In the genomic region with DNA sequence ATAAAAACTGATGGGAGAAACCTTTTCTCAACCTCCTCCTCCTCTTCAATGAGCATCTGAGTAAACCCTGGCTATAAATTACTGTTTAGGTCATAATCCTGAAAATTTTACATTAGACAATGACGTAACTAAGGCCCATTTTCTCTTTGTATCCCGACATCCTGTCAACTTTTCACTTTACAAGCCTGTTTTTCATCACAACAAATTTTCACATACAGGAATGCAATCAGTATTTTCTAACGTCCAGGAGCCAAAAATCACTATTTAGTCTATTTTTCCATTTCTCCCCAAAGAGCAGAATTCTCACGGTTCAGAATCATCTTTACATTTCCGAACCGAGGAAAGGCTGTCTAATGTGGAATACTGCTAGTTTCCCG, we compare ENCODE assay signal across 8 cellular contexts. TPM values are rescaled to one million over a fixed set of nuclear protein-coding genes. Genes with fewer than 3 reads are reported as not detected.
DNase-seq lines count a peak whose midpoint lies in the region; ATAC-seq and TF ChIP-seq lines count a peak whose summit lies in the region.

No MANE protein-coding gene starts in this region.

- no peak for TF ChIP-seq CTCF in PC-9 (conservative IDR thresholded peaks at IDR 0.05)
- no peak for TF ChIP-seq CTCF in epithelial cell of esophagus (IDR thresholded peaks at IDR 0.05; ENCODE audit: insufficient read depth, low read depth, low read length, missing control alignments)

- DNase-seq in GM03348 (ENCODE audit: low spot score) (peak; percentile 29), PC-9 (no peak), epithelial cell of esophagus (ENCODE audit: low read depth) (no peak), neuronal stem cell (ENCODE audit: low spot score) (no peak), CD1c-positive myeloid dendritic cell (ENCODE audit: extremely low spot score) (no peak), iPS-NIHi7 (ENCODE audit: extremely low spot score) (no peak), amniotic stem cell (lab: John Stamatoyannopoulos, UW) (no peak)

- H3K27ac ChIP-seq in PC-9 (no peak overlapping the region), neuronal stem cell (replicated peaks; ENCODE audit: low read length) (no peak overlapping the region)

- no peaks in the 10 kb centered on the region for H3K9me2 ChIP-seq in PC-9 (ENCODE audit: insufficient read depth)

- no peak overlapping the region for H3K4ac ChIP-seq in neuronal stem cell (ENCODE audit: low read length)

- POLR2A ChIA-PET in PC-9 (lab: Charles Lee; ENCODE audit: unreplicated experiment), result no interaction called here

- H3K27me3 ChIP-seq in PC-9 (ENCODE audit: insufficient read depth, low read depth) (no peaks in the 10 kb centered on the region), neuronal stem cell (ENCODE audit: control insufficient read depth in 3 of 3, insufficient read depth in 3 of 3, low read depth in 1 of 3, low read length in 3 of 3) (peaks cover 0 to 6% (median 0%) of the 10 kb centered on the region in 3 experiments)

- peak overlapping the region; percentile 94 for H3K18ac ChIP-seq in neuronal stem cell (ENCODE audit: low read length)

- H3K9ac ChIP-seq in neuronal stem cell (ENCODE audit: low read depth, low read length, poor library complexity), result peak overlapping the region; percentile 93

- H3K36me3 ChIP-seq in PC-9 (ENCODE audit: low read depth) (no peaks in the 10 kb centered on the region), neuronal stem cell (replicated peaks in 1 of 2; ENCODE audit: control insufficient read depth in 2 of 2, insufficient read depth in 2 of 2, low read length in 2 of 2) (peaks cover 0 to 11% of the 10 kb centered on the region in 2 donors)

- H3K14ac ChIP-seq in neuronal stem cell (ENCODE audit: low read length), result no peak overlapping the region

- H3K4me3 ChIP-seq in PC-9 (peak overlapping the region; percentile 86), epithelial cell of esophagus (ENCODE audit: low read length) (peak overlapping the region; percentile 82), neuronal stem cell (ENCODE audit: low read length in 2 of 2) (peak overlapping the region; percentile 64 to 98)

- ATAC-seq in HG02610 (IDR thresholded peaks at IDR 0.05; ENCODE audit: unreplicated experiment), result no peak

- H2AFZ ChIP-seq in PC-9 (peak overlapping the region; percentile 82), neuronal stem cell (ENCODE audit: low read length) (peak overlapping the region; percentile 97)

- H2BK12ac ChIP-seq in neuronal stem cell (ENCODE audit: low read length), result no peak overlapping the region

- no CpG with 5 or more reads among the region's 7 CpGs for WGBS in neuronal stem cell (ENCODE audit: extremely low coverage in 2 of 2, insufficient read length in 2 of 2, insufficient replicate concordance in 1 of 2), 2 donors

- H2BK15ac ChIP-seq in neuronal stem cell (ENCODE audit: low read length), result no peak overlapping the region

- CTCF ChIA-PET in PC-9 (lab: Charles Lee), result no interaction called here

- no peak overlapping the region for H3K23ac ChIP-seq in neuronal stem cell (ENCODE audit: low read depth, low read length, poor library complexity)

- no TSS peak for BruUV-seq in PC-9 (replicated peaks; lab: Mats Ljungman, UMichigan)

- H3F3A ChIP-seq in PC-9 (ENCODE audit: insufficient read depth, low read depth), result peaks cover 22% of the 10 kb centered on the region; the same call in 1 of the 2 replicates

- intact Hi-C loops in PC-9 (cut with micrococcal nuclease; ENCODE audit: unreplicated experiment), result loop anchor here (2.0 to 5.0 kb wide), 3 partner anchors 50 to 279 kb away; a partner anchor contains a TSS

- H2BK5ac ChIP-seq in neuronal stem cell (ENCODE audit: low read length), result peak overlapping the region; percentile 93

- H2BK120ac ChIP-seq in neuronal stem cell (ENCODE audit: low read depth, low read length), result no peak overlapping the region

- H3K4me2 ChIP-seq in PC-9, result peak overlapping the region; percentile 83
- peak overlapping the region; percentile 100 for H3K4me2 ChIP-seq in neuronal stem cell (ENCODE audit: insufficient read depth, low read length, poor library complexity, severe bottlenecking)

- no peaks in the 10 kb centered on the region for H3K9me3 ChIP-seq in PC-9 (ENCODE audit: insufficient read depth, low read depth)
- no peaks in the 10 kb centered on the region for H3K9me3 ChIP-seq in neuronal stem cell (replicated peaks in 1 of 2; ENCODE audit: control insufficient read depth in 2 of 2, insufficient read depth in 1 of 2, low read depth in 1 of 2, low read length in 2 of 2)

- H4K20me1 ChIP-seq in PC-9 (ENCODE audit: insufficient read depth), result 0 out of 2 replicates have a peak, but pooled peaks cover 8% of the 10 kb centered on the region

- no peak overlapping the region for H4K8ac ChIP-seq in neuronal stem cell (ENCODE audit: low read depth, low read length)

- H2AK5ac ChIP-seq in neuronal stem cell (ENCODE audit: low read depth, low read length), result no peak overlapping the region

- peaks cover 42% of the 10 kb centered on the region for H3K79me2 ChIP-seq in PC-9 (ENCODE audit: low read depth)

- H3K79me1 ChIP-seq in neuronal stem cell (ENCODE audit: low read depth, low read length), result no peaks in the 10 kb centered on the region

- no peak overlapping the region for H4K91ac ChIP-seq in neuronal stem cell (ENCODE audit: low read depth, low read length, poor library complexity)

- H3K4me1 ChIP-seq in PC-9 (replicated peaks; ENCODE audit: insufficient read depth), result peaks cover 29% of the 10 kb centered on the region
- peaks cover 2 to 17% of the 10 kb centered on the region in 2 donors for H3K4me1 ChIP-seq in neuronal stem cell (ENCODE audit: control insufficient read depth in 2 of 2, insufficient read depth in 1 of 2, low read depth in 1 of 2, low read length in 2 of 2)

RNA-seq across cellular contexts. Expression of a gene that starts 1.2 kb away (rescaled TPM):
- total RNA-seq in PC-9 (2021), result 26.1 and 36.4 TPM in 2 replicates
- polyA plus RNA-seq in neuronal stem cell (2013, experiment 1 of 2), result 12.5 TPM
- polyA plus RNA-seq in neuronal stem cell (2013, experiment 2 of 2), result 12.0 TPM

RNA-seq across cellular contexts. Expression of a gene that starts 45.9 kb away (rescaled TPM):
- 14.5 and 15.1 TPM in 2 replicates for total RNA-seq in PC-9 (2021)
- polyA plus RNA-seq in neuronal stem cell (2013, experiment 1 of 2), result 10.3 TPM
- polyA plus RNA-seq in neuronal stem cell (2013, experiment 2 of 2), result 12.5 TPM

RNA-seq across cellular contexts. Expression of a gene that starts 46.2 kb away (rescaled TPM):
- 107 and 123 TPM in 2 replicates for total RNA-seq in PC-9 (2021)
- 67.9 TPM for polyA plus RNA-seq in neuronal stem cell (2013, experiment 1 of 2)
- 69.9 TPM for polyA plus RNA-seq in neuronal stem cell (2013, experiment 2 of 2)
